10 cellular contexts compared by ENCODE assay signal in genomic region chr10:68154211-68154497, GRCh38. TPM values are rescaled to one million over a fixed set of nuclear protein-coding genes. Genes with fewer than 3 reads are reported as not detected.
DNase-seq lines count a peak whose midpoint lies in the region; ATAC-seq and TF ChIP-seq lines count a peak whose summit lies in the region.
"Had no signal": no experiment of that assay in that cellular context is flagged by ENCODE, and none has a peak within 500 bp of the region (broad histone marks: within the 10 kb centered on the region; RNA-seq: fewer than 3 reads in every experiment).

No MANE protein-coding gene starts in this region.

- no peaks in the 10 kb centered on the region for H3K9me3 Mint-ChIP-seq in activated naive CD4-positive, alpha-beta T cell treated with anti-CD3 and anti-CD28 coated beads, Interleukin-2, amount 10 ng/mL, durations not matched to agents 7 days and 5 days

- CTCF ChIA-PET in activated naive CD4-positive, alpha-beta T cell treated with anti-CD3 and anti-CD28 coated beads, Interleukin-2, amount 10 ng/mL, durations not matched to agents 7 days and 5 days (lab: Charles Lee), result interaction anchor here (1.0 to 7.1 kb wide), 3 partner anchors 298 to 366 kb away, joined by 5 to 76 read pairs (median 7); no protein-coding TSS in a partner anchor

- DNase-seq in NT2/D1 (ENCODE audit: low read depth, low spot score), result peak; percentile 3
- no peak for DNase-seq in foreskin keratinocyte
- DNase-seq in posterior cingulate gyrus, result peak in 9 of 10 donors; percentile 8 to 91 (median 39)
- no peak for DNase-seq in NCI-H748 treated with DMSO at 0.1 percent for 48 hours (lab: John Stamatoyannopoulos, UW)
- DNase-seq in CD1c-positive myeloid dendritic cell (ENCODE audit: extremely low spot score), result no peak
- DNase-seq in activated naive CD4-positive, alpha-beta T cell treated with anti-CD3 and anti-CD28 coated beads, Interleukin-2, amount 10 ng/mL, durations not matched to agents 7 days and 5 days, result no peak
- DNase-seq: activated CD4-positive, CD25-positive, alpha-beta regulatory T cell had no signal

- no peak overlapping the region for H3K27ac Mint-ChIP-seq in activated naive CD4-positive, alpha-beta T cell treated with anti-CD3 and anti-CD28 coated beads, Interleukin-2, amount 10 ng/mL, durations not matched to agents 7 days and 5 days

- H3K4me3 Mint-ChIP-seq in activated naive CD4-positive, alpha-beta T cell treated with anti-CD3 and anti-CD28 coated beads, Interleukin-2, amount 10 ng/mL, durations not matched to agents 7 days and 5 days, result no peak overlapping the region

- H3K27me3 ChIP-seq in NT2/D1 (ENCODE audit: insufficient read depth, insufficient read length) (no peaks in the 10 kb centered on the region), foreskin keratinocyte (no peaks in the 10 kb centered on the region)

- peak overlapping the region; percentile 46 for H3K27ac ChIP-seq in foreskin keratinocyte

- peak overlapping the region; percentile 16; the same call in 1 of the 2 replicates for H3K9ac ChIP-seq in ES-I3 (ENCODE audit: low read depth, low read length)
- no peak overlapping the region for H3K9ac ChIP-seq in NT2/D1 (ENCODE audit: insufficient read length, low read depth)

- no peaks in the 10 kb centered on the region for H3K9me3 ChIP-seq in ES-I3 (ENCODE audit: control insufficient read depth, insufficient read depth, low read length)
- H3K9me3 ChIP-seq in NT2/D1 (ENCODE audit: insufficient read depth, low read length), result no peaks in the 10 kb centered on the region

- no peaks in the 10 kb centered on the region for H3K4me1 Mint-ChIP-seq in activated naive CD4-positive, alpha-beta T cell treated with anti-CD3 and anti-CD28 coated beads, Interleukin-2, amount 10 ng/mL, durations not matched to agents 7 days and 5 days

- no peaks in the 10 kb centered on the region for H3K27me3 Mint-ChIP-seq in activated naive CD4-positive, alpha-beta T cell treated with anti-CD3 and anti-CD28 coated beads, Interleukin-2, amount 10 ng/mL, durations not matched to agents 7 days and 5 days

- H3K36me3 ChIP-seq in ES-I3 (ENCODE audit: insufficient read depth, low read length) (no peaks in the 10 kb centered on the region), NT2/D1 (ENCODE audit: insufficient read depth, insufficient read length, low read length) (no peaks in the 10 kb centered on the region)

- H3K4me1 ChIP-seq in ES-I3 (ENCODE audit: insufficient read depth, low read length) (peaks cover 40% of the 10 kb centered on the region), NT2/D1 (ENCODE audit: insufficient read depth, insufficient read length) (no peaks in the 10 kb centered on the region), foreskin keratinocyte (peaks cover 4% of the 10 kb centered on the region)

- no peaks in the 10 kb centered on the region for H3K36me3 Mint-ChIP-seq in activated naive CD4-positive, alpha-beta T cell treated with anti-CD3 and anti-CD28 coated beads, Interleukin-2, amount 10 ng/mL, durations not matched to agents 7 days and 5 days

- no peak for TF ChIP-seq CTCF in foreskin keratinocyte (conservative IDR thresholded peaks at IDR 0.05)

- no peak overlapping the region for H3K4me3 ChIP-seq in NT2/D1 (ENCODE audit: insufficient read length, low read depth)

- intact Hi-C loops in posterior cingulate gyrus (cut with DNase I), result no loop called here

- no peak for ATAC-seq in foreskin keratinocyte
- no peak for ATAC-seq in HG03520 (IDR thresholded peaks at IDR 0.05; ENCODE audit: unreplicated experiment)

RNA-seq across cellular contexts. Expression of gene MYPN, which starts 44.9 kb away (rescaled TPM):
- total RNA-seq in foreskin keratinocyte, result 0.03 TPM in 1 of 2 replicates, not detected in the other
- polyA plus RNA-seq in foreskin keratinocyte, result 0.01 TPM in 1 of 2 replicates, not detected in the other
- total RNA-seq: HT-29 had no signal

Comparison
In these comparisons a context has a peak if more than half of its experiments do, and no peak if none do; other contexts are left out.
1. DNase-seq: peak in NT2/D1 (single experiment) and posterior cingulate gyrus (9 of 10); none in foreskin keratinocyte (0 of 2), NCI-H748 treated with DMSO at 0.1 percent for 48 hours (single experiment), CD1c-positive myeloid dendritic cell (single experiment) and activated naive CD4-positive, alpha-beta T cell treated with anti-CD3 and anti-CD28 coated beads, Interleukin-2, amount 10 ng/mL, durations not matched to agents 7 days and 5 days (single experiment).